Comparison of ENCODE assay signal across 11 cellular contexts in the genomic region with DNA sequence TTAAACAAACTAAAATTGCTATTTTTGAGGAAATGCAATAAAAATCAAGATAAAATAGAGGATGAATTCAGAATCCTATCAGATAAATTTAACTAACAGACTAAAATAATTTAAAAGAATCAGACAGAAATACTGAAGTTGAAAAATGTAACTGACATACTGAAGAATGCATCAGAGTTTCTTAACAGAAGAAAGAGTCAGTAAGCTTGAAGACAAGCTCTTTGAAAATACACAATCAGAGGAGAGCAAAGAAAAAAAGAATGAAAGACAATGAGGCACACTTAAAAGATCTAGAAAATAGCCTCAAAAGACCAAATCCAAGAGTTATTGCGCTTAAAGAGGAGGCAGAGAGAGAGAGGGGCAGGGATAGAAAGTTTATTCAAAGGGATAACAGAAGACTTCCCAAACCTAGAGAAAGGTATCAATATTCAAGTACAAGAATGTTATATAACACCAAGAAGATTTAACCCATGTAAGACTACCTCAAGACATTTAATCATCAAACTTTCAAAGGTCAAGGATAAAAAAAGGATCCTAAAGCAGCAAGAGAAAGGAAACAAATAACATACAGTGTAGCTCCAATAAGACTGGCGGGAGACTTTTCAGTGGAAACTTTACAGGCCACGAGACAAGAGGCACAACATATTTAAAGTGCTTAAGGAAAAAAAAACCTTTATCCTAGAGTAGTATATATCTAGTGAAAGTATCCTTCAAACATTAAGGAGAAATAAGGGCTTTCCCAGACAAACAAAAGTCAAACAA.
"Had no signal": no experiment of that assay in that cellular context is flagged by ENCODE, and none has a peak within 500 bp of the region (broad histone marks: within the 10 kb centered on the region; RNA-seq: fewer than 3 reads in every experiment).

No MANE protein-coding gene starts in this region.

- ATAC-seq: GM23338, HCT116 had no signal

- H3K4me3 Mint-ChIP-seq: GM23338, H9, HFFc6 had no signal

- H3K27ac ChIP-seq: GM23248 had no signal

- FAIRE-seq: H1, H54 had no signal

- H2AFZ ChIP-seq: GM23248, GM23338 had no signal

- H3K9ac ChIP-seq: GM23248 had no signal

- H3K27ac Mint-ChIP-seq: GM23338, H9, HFFc6 had no signal

- DNase-seq: GM23248, GOT3, H7, H9, HCEC 1CT, HFFc6 had no signal

- H3K4me3 ChIP-seq: GM23248, GM23338, HAP-1 had no signal

- H3K4me1 ChIP-seq: HAP-1 had no signal

- H3K4me2 ChIP-seq: GM23338 had no signal
